ENCODE assay signal across 1 cellular context in the genomic region with DNA sequence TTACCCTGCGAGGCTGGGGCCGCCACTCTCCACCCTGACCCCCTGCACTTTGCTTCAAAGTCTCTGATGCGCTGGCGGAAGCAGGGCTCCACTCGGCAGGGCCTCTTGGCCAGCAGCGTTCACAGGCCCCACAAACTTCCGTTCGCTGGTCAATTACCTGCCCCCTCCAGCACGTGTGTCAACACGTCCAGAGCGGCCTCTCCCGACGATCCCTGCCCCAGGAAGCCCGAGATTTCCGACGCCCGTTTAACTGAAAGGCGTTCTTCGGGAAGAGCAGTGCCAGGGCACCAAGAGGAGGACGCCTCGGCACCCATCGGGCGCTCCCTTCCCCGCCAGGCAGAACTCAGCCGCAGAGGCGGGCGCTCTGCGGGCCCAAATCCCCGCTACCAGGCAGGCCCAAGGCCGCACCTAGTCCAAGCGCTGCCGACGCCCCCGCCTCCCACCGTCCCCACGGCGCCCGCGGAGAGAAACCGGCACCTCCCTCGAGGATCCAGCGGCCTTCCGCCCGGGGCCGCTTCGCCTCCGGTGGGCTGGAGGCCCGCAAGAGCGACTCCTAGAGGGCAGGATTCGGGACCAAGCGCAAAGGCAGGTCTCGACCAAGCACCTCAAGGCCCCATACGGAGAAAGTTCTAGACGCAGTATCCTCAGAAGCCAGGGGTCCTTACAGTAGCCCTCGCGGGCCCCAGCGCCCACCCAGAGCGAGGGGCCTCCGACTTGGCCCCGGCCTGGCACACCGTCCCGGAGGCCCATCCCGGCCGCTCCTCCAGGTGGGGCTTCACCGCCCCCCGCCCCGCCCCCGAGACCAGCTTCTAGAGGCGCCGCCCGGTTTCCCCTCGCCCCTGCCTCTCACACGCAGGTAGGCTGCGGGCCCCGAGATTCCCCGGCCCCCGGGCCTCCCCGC.
TF ChIP-seq lines count a peak whose summit lies in the region.

No MANE protein-coding gene starts in this region.

TF ChIP-seq in HCT116, 20 proteins besides CTCF, POLR2A, EP300 and RAD21:
- TF ChIP-seq CEBPB (IDR thresholded peaks at IDR 0.05; ENCODE audit: low read depth) (no peak), ZFX (IDR thresholded peaks at IDR 0.05) (peak; percentile 62), POLR2AphosphoS5 (IDR thresholded peaks at IDR 0.05; ENCODE audit: low read depth, low read length) (peak; percentile 9; the same call in 1 of the 2 replicates)
